In genomic region chr15:52569244-52569585, GRCh38 we compare ENCODE assay signal across 7 cellular contexts. TPM values are rescaled to one million over a fixed set of nuclear protein-coding genes. Genes with fewer than 3 reads are reported as not detected.
DNase-seq lines count a peak whose midpoint lies in the region; ATAC-seq, FAIRE-seq and TF ChIP-seq lines count a peak whose summit lies in the region.

No MANE protein-coding gene starts in this region.

- POLR2A ChIA-PET in HEK293 (lab: Yijun Ruan, JAX): no interaction called here

- H3K4me1 Mint-ChIP-seq in activated T-helper 1 cell treated with anti-CD3 and anti-CD28 coated beads, Interleukin-12 subunit alpha, Interleukin-12 subunit beta, Interleukin-2, Interleukin-4 antibody, amounts not matched to agents 30 ng/mL and 10 ng/mL and 1 ng/mL, durations not matched to agents 14 hours and 24 hours and 36 hours (ENCODE audit: low read depth): peaks cover 38% of the 10 kb centered on the region

- no peaks in the 10 kb centered on the region for H3K9me3 ChIP-seq in HEK293 (ENCODE audit: control insufficient read depth, insufficient read depth, low read depth, low read length)
- H3K9me3 ChIP-seq in iPS-18a (ENCODE audit: control insufficient read depth, low read depth, low read length): no peaks in the 10 kb centered on the region
- H3K9me3 ChIP-seq in stomach smooth muscle (ENCODE audit: control insufficient read depth in 2 of 2, low read length in 2 of 2): no peaks in the 10 kb centered on the region

- H3K9ac ChIP-seq in iPS-18a (ENCODE audit: low read length): no peak overlapping the region
- peak overlapping the region in 1 of 2 donors; percentile 97 for H3K9ac ChIP-seq in stomach smooth muscle (ENCODE audit: low read length in 2 of 2)

- peaks cover 7% of the 10 kb centered on the region for H3K9me3 Mint-ChIP-seq in activated T-helper 1 cell treated with anti-CD3 and anti-CD28 coated beads, Interleukin-12 subunit alpha, Interleukin-12 subunit beta, Interleukin-2, Interleukin-4 antibody, amounts not matched to agents 30 ng/mL and 10 ng/mL and 1 ng/mL, durations not matched to agents 14 hours and 24 hours and 36 hours

- H3K27me3 ChIP-seq in iPS-18a (ENCODE audit: control insufficient read depth, insufficient read depth, low read length) (no peaks in the 10 kb centered on the region), stomach smooth muscle (ENCODE audit: control insufficient read depth in 1 of 2, insufficient read depth in 2 of 2, low read length in 2 of 2) (no peaks in the 10 kb centered on the region)

- no peak for TF ChIP-seq CTCF in HEK293 (tag by site-specific recombination; IDR thresholded peaks at IDR 0.05)

- H3K36me3 ChIP-seq in HEK293 (ENCODE audit: control insufficient read depth in 2 of 2, insufficient read depth in 1 of 2, low read length in 2 of 2) (peaks cover 0 to 3% of the 10 kb centered on the region in 2 experiments; a peak in 1 of 3 replicates), iPS-18a (ENCODE audit: control insufficient read depth, low read depth, low read length) (no peaks in the 10 kb centered on the region), stomach smooth muscle (ENCODE audit: control insufficient read depth in 2 of 2, insufficient read depth in 2 of 2, low read length in 2 of 2) (no peaks in the 10 kb centered on the region)

- H3K4me3 Mint-ChIP-seq in activated T-helper 1 cell treated with anti-CD3 and anti-CD28 coated beads, Interleukin-12 subunit alpha, Interleukin-12 subunit beta, Interleukin-2, Interleukin-4 antibody, amounts not matched to agents 30 ng/mL and 10 ng/mL and 1 ng/mL, durations not matched to agents 14 hours and 24 hours and 36 hours: peak overlapping the region; percentile 92

- peaks cover 4% of the 10 kb centered on the region for H3K4me1 ChIP-seq in HEK293 (ENCODE audit: control insufficient read depth, insufficient read depth, low read length)
- peaks cover 12% of the 10 kb centered on the region for H3K4me1 ChIP-seq in iPS-18a (ENCODE audit: control insufficient read depth, low read depth, low read length)
- peaks cover 16% of the 10 kb centered on the region for H3K4me1 ChIP-seq in stomach smooth muscle (ENCODE audit: control insufficient read depth, insufficient read depth, low read length)

- FAIRE-seq in frontal cortex (lab: Jason Lieb, UNC): no peak

- H3K36me3 Mint-ChIP-seq in activated T-helper 1 cell treated with anti-CD3 and anti-CD28 coated beads, Interleukin-12 subunit alpha, Interleukin-12 subunit beta, Interleukin-2, Interleukin-4 antibody, amounts not matched to agents 30 ng/mL and 10 ng/mL and 1 ng/mL, durations not matched to agents 14 hours and 24 hours and 36 hours (ENCODE audit: low read depth): peaks cover 18% of the 10 kb centered on the region

- H3K4me3 ChIP-seq in HEK293 (ENCODE audit: low read depth, low read length): no peak overlapping the region
- peak overlapping the region; percentile 86 for H3K4me3 ChIP-seq in iPS-18a (ENCODE audit: low read length)
- peak overlapping the region; percentile 50 to 94 for H3K4me3 ChIP-seq in stomach smooth muscle (ENCODE audit: low read length in 2 of 2)

- H3K27ac ChIP-seq in HEK293 (ENCODE audit: extremely low read depth, low read depth, low read length): no peak overlapping the region
- H3K27ac ChIP-seq in iPS-18a (ENCODE audit: low read length): no peak overlapping the region
- H3K27ac ChIP-seq in stomach smooth muscle (ENCODE audit: low read length): peak overlapping the region; percentile 89

- CTCF ChIA-PET in HEK293 (lab: Yijun Ruan, JAX): interaction anchor here (1.3 kb wide), 1 partner anchor 307 kb away, joined by 3 read pairs; no protein-coding TSS in a partner anchor

- H3K27me3 Mint-ChIP-seq in activated T-helper 1 cell treated with anti-CD3 and anti-CD28 coated beads, Interleukin-12 subunit alpha, Interleukin-12 subunit beta, Interleukin-2, Interleukin-4 antibody, amounts not matched to agents 30 ng/mL and 10 ng/mL and 1 ng/mL, durations not matched to agents 14 hours and 24 hours and 36 hours (ENCODE audit: insufficient read depth): peaks cover 4% of the 10 kb centered on the region

- peak overlapping the region; percentile 99 for H3K27ac Mint-ChIP-seq in activated T-helper 1 cell treated with anti-CD3 and anti-CD28 coated beads, Interleukin-12 subunit alpha, Interleukin-12 subunit beta, Interleukin-2, Interleukin-4 antibody, amounts not matched to agents 30 ng/mL and 10 ng/mL and 1 ng/mL, durations not matched to agents 14 hours and 24 hours and 36 hours

- intact Hi-C loops in activated T-helper 1 cell treated with anti-CD3 and anti-CD28 coated beads, Interleukin-12 subunit alpha, Interleukin-12 subunit beta, Interleukin-2, Interleukin-4 antibody, amounts not matched to agents 30 ng/mL and 10 ng/mL and 1 ng/mL, durations not matched to agents 14 hours and 24 hours and 36 hours (cut with micrococcal nuclease): loop anchor here (1.0 to 5.0 kb wide), 7 partner anchors 11 to 312 kb away; partner anchors contain the start of gene ATOSA

- no peak for ATAC-seq in GM18858 (IDR thresholded peaks at IDR 0.05; ENCODE audit: unreplicated experiment)

- DNase-seq in activated T-helper 1 cell treated with anti-CD3 and anti-CD28 coated beads, Interleukin-12 subunit alpha, Interleukin-12 subunit beta, Interleukin-2, Interleukin-4 antibody, amounts not matched to agents 30 ng/mL and 10 ng/mL and 1 ng/mL, durations not matched to agents 14 hours and 24 hours and 36 hours (ENCODE audit: low spot score): no peak
- DNase-seq in frontal cortex (ENCODE audit: low spot score in 2 of 2) (no peak), NCI-H1694 treated with DMSO at 0.1 percent for 48 hours (lab: John Stamatoyannopoulos, UW) (no peak)

TF ChIP-seq in HEK293, 187 proteins besides CTCF, POLR2A, EP300 and RAD21 (continues in another document):
- TF ChIP-seq ZNF335 (tag by site-specific recombination; conservative IDR thresholded peaks at IDR 0.05) (peak; percentile 48), ZNF324 (tag by site-specific recombination; IDR thresholded peaks at IDR 0.05) (0 out of 2 replicates have a peak, but pooled peaks have one; percentile 0), ZBTB10 (tag by site-specific recombination; IDR thresholded peaks at IDR 0.05) (peak; percentile 16; the same call in 1 of the 2 replicates), ZNF2 (tag by site-specific recombination; IDR thresholded peaks at IDR 0.05) (0 out of 2 replicates have a peak, but pooled peaks have one; percentile 64), ZNF837 (tag by site-specific recombination; IDR thresholded peaks at IDR 0.05) (no peak), ZBTB17 (tag by site-specific recombination; IDR thresholded peaks at IDR 0.05) (peak; percentile 26), KLF8 (tag by site-specific recombination; IDR thresholded peaks at IDR 0.05) (no peak; the same call in 1 of the 2 replicates), ZNF473 (tag by site-specific recombination; IDR thresholded peaks at IDR 0.05) (no peak), ZNF677 (tag by site-specific recombination; IDR thresholded peaks at IDR 0.05) (no peak), ZNF366 (tag by site-specific recombination; conservative IDR thresholded peaks at IDR 0.05) (0 out of 2 replicates have a peak, but pooled peaks have one; percentile 28), ZNF544 (tag by site-specific recombination; IDR thresholded peaks at IDR 0.05) (no peak), ZNF501 (tag by site-specific recombination; IDR thresholded peaks at IDR 0.05) (no peak), ZNF48 (tag by site-specific recombination; IDR thresholded peaks at IDR 0.05) (no peak)

RNA-seq across cellular contexts. Expression of gene ARPP19, which starts 0.4 kb away (rescaled TPM):
- total RNA-seq in activated T-helper 1 cell treated with anti-CD3 and anti-CD28 coated beads, Interleukin-12 subunit alpha, Interleukin-12 subunit beta, Interleukin-2, Interleukin-4 antibody, amounts not matched to agents 30 ng/mL and 10 ng/mL and 1 ng/mL, durations not matched to agents 14 hours and 24 hours and 36 hours: 195 and 216 TPM in 2 replicates
- 195 TPM for total RNA-seq in frontal cortex

RNA-seq across cellular contexts. Expression of gene MYO5A, which starts 40.5 kb away (rescaled TPM):
- 26.2 and 27.8 TPM in 2 replicates for total RNA-seq in activated T-helper 1 cell treated with anti-CD3 and anti-CD28 coated beads, Interleukin-12 subunit alpha, Interleukin-12 subunit beta, Interleukin-2, Interleukin-4 antibody, amounts not matched to agents 30 ng/mL and 10 ng/mL and 1 ng/mL, durations not matched to agents 14 hours and 24 hours and 36 hours
- total RNA-seq in frontal cortex: 125 TPM
